Comparison of ENCODE assay signal across 10 cellular contexts in genomic region chr11:11179239-11179638, GRCh38.
DNase-seq lines count a peak whose midpoint lies in the region; ATAC-seq, FAIRE-seq and TF ChIP-seq lines count a peak whose summit lies in the region.
"Had no signal": no experiment of that assay in that cellular context is flagged by ENCODE, and none has a peak within 500 bp of the region (broad histone marks: within the 10 kb centered on the region; RNA-seq: fewer than 3 reads in every experiment).

No MANE protein-coding gene starts in this region.

- H3K36me3 ChIP-seq in astrocyte (ENCODE audit: insufficient read depth, low read length) (no peaks in the 10 kb centered on the region), body of pancreas (replicated peaks in 1 of 2; ENCODE audit: insufficient read depth in 1 of 2, low read depth in 2 of 2) (no peaks in the 10 kb centered on the region)

- no peaks in the 10 kb centered on the region for H3K9me3 ChIP-seq in astrocyte (ENCODE audit: insufficient read depth, low read depth, low read length)
- H3K9me3 ChIP-seq in body of pancreas, result no peaks in the 10 kb centered on the region

- ATAC-seq in GM18868 (IDR thresholded peaks at IDR 0.05; ENCODE audit: unreplicated experiment) (no peak), HG03095 (IDR thresholded peaks at IDR 0.05; ENCODE audit: unreplicated experiment) (no peak), body of pancreas (no peak)

- H3K4me2 ChIP-seq in astrocyte (ENCODE audit: low read length), result peak overlapping the region; percentile 58

- no peaks in the 10 kb centered on the region for H3K9me3 Mint-ChIP-seq in HFFc6
- H3K9me3 Mint-ChIP-seq in astrocyte (ENCODE audit: unreplicated experiment), result peaks cover 4% of the 10 kb centered on the region
- H3K9me3 Mint-ChIP-seq: activated T-helper 2 cell treated with anti-CD3 and anti-CD28 coated beads, Interferon-gamma antibody, Interleukin-2, Interleukin-4, amounts not matched to agents 10 μg/mL and 5 μg/mL and 100 μg/mL, durations not matched to agents 14 hours and 24 hours and 36 hours had no signal

- no peak for FAIRE-seq in astrocyte (lab: Jason Lieb, UNC)
- FAIRE-seq: GM18507 had no signal

- H3K36me3 Mint-ChIP-seq in HFFc6 (ENCODE audit: low read depth) (no peaks in the 10 kb centered on the region), astrocyte (ENCODE audit: low read depth, unreplicated experiment) (no peaks in the 10 kb centered on the region)

- peak overlapping the region; percentile 75 for H3K9ac ChIP-seq in astrocyte (ENCODE audit: low read length)

- H3K4me3 ChIP-seq in astrocyte (ENCODE audit: insufficient read depth, low read depth, low read length), result no peak overlapping the region
- H3K4me3 ChIP-seq in body of pancreas, result no peak overlapping the region

- no peaks in the 10 kb centered on the region for H3K27me3 ChIP-seq in astrocyte (ENCODE audit: insufficient read depth, low read length)
- no peaks in the 10 kb centered on the region for H3K27me3 ChIP-seq in body of pancreas

- H4K20me1 ChIP-seq in astrocyte (ENCODE audit: insufficient read depth, low read length), result no peaks in the 10 kb centered on the region

- H3K27ac Mint-ChIP-seq in HFFc6 (peak overlapping the region; percentile 12; the same call in 1 of the 2 replicates), astrocyte (ENCODE audit: unreplicated experiment) (peak overlapping the region; percentile 96)
- H3K27ac Mint-ChIP-seq: activated T-helper 2 cell treated with anti-CD3 and anti-CD28 coated beads, Interferon-gamma antibody, Interleukin-2, Interleukin-4, amounts not matched to agents 10 μg/mL and 5 μg/mL and 100 μg/mL, durations not matched to agents 14 hours and 24 hours and 36 hours had no signal

- H3K27me3 Mint-ChIP-seq in HFFc6 (ENCODE audit: insufficient read depth) (peaks cover 19% of the 10 kb centered on the region), astrocyte (ENCODE audit: low read depth, unreplicated experiment) (peaks cover 3% of the 10 kb centered on the region)

- TF ChIP-seq CTCF in HFFc6 (IDR thresholded peaks at IDR 0.05) (no peak), astrocyte (IDR thresholded peaks at IDR 0.05; ENCODE audit: insufficient read depth, low read depth, low read length) (no peak), body of pancreas (IDR thresholded peaks at IDR 0.05) (no peak)

- H3K4me1 Mint-ChIP-seq in HFFc6 (ENCODE audit: low read depth) (peaks cover 12% of the 10 kb centered on the region), astrocyte (ENCODE audit: low read depth, unreplicated experiment) (peaks cover 28% of the 10 kb centered on the region)

- H2AFZ ChIP-seq in astrocyte (ENCODE audit: low read depth, low read length), result no peak overlapping the region

- no peak for TF ChIP-seq POLR2A in body of pancreas (IDR thresholded peaks at IDR 0.05)

- H3K4me1 ChIP-seq in astrocyte (ENCODE audit: insufficient read depth, low read length) (peaks cover 7% of the 10 kb centered on the region), body of pancreas (no peaks in the 10 kb centered on the region)

- H3K79me2 ChIP-seq in astrocyte (ENCODE audit: insufficient read depth, low read length), result no peaks in the 10 kb centered on the region

- DNase-seq in HFFc6 (peak; percentile 76), astrocyte (ENCODE audit: low read depth) (peak; percentile 79), inferior parietal cortex (ENCODE audit: extremely low spot score) (peak; percentile 66), substantia nigra (lab: John Stamatoyannopoulos, UW) (peak in 28 of 49 donors; percentile 6 to 80 (median 40)), body of pancreas (no peak)
- DNase-seq: NCI-H1436 had no signal

- intact Hi-C loops in body of pancreas (cut with DNase I), result no loop called here

- H3K27ac ChIP-seq in astrocyte (ENCODE audit: low read depth, low read length) (peak overlapping the region; percentile 90), substantia nigra (ENCODE audit: low read depth, low read length, poor library complexity, severe bottlenecking) (no peak overlapping the region), body of pancreas (no peak overlapping the region)

- H3K4me3 Mint-ChIP-seq in HFFc6 (no peak overlapping the region), astrocyte (ENCODE audit: unreplicated experiment) (no peak overlapping the region)

Comparison
In these comparisons a context has a peak if more than half of its experiments do, and no peak if none do; other contexts are left out.
1. DNase-seq: peak in HFFc6 (single experiment), astrocyte (single experiment), inferior parietal cortex (single experiment) and substantia nigra (28 of 49); none in body of pancreas (0 of 4).